In genomic region chr5:137733922-137734695, GRCh38 we compare ENCODE assay signal across 10 cellular contexts. TPM values are rescaled to one million over a fixed set of nuclear protein-coding genes. Genes with fewer than 3 reads are reported as not detected.
DNase-seq lines count a peak whose midpoint lies in the region; ATAC-seq and TF ChIP-seq lines count a peak whose summit lies in the region.
"Had no signal": no experiment of that assay in that cellular context is flagged by ENCODE, and none has a peak within 500 bp of the region (broad histone marks: within the 10 kb centered on the region; RNA-seq: fewer than 3 reads in every experiment).

No MANE protein-coding gene starts in this region.

- no peaks in the 10 kb centered on the region for H4K20me1 ChIP-seq in IMR-90 (ENCODE audit: insufficient read depth, low read length)

- H4K8ac ChIP-seq in IMR-90 (ENCODE audit: low read depth in 2 of 2, low read length in 2 of 2) = peak overlapping the region in 1 of 2 experiments; percentile 9; a peak in 2 of 4 replicates

- no peak overlapping the region for H3K27ac ChIP-seq in IMR-90 (ENCODE audit: insufficient read depth, low read length)
- H3K27ac ChIP-seq in testis = no peak overlapping the region

- no peak overlapping the region; the same call in 1 of the 2 replicates for H3K14ac ChIP-seq in IMR-90 (replicated peaks; ENCODE audit: low read depth, low read length)

- no peak overlapping the region for H2BK120ac ChIP-seq in IMR-90 (ENCODE audit: low read depth, low read length)

- no TSS peak for BruUV-seq in IMR-90 (replicated peaks; lab: Mats Ljungman, UMichigan)

- no peak overlapping the region for H2BK20ac ChIP-seq in IMR-90 (ENCODE audit: low read depth, low read length)

- no peaks in the 10 kb centered on the region; a peak in 1 of 4 replicates for H3K79me1 ChIP-seq in IMR-90 (ENCODE audit: low read depth in 1 of 2, low read length in 2 of 2)

- H2AK9ac ChIP-seq in IMR-90 (replicated peaks; ENCODE audit: low read depth, low read length, poor library complexity) = peak overlapping the region; percentile 16

- peak overlapping the region; percentile 79 for H3K4me2 ChIP-seq in IMR-90 (ENCODE audit: low read depth, low read length)

- no peak overlapping the region for H2AK5ac ChIP-seq in IMR-90 (ENCODE audit: low read depth, low read length)

- H3K4me3 ChIP-seq in IMR-90 (ENCODE audit: insufficient read depth, low read depth, low read length) (no peak overlapping the region), endocrine pancreas (ENCODE audit: control insufficient read depth, insufficient read depth, low read length) (peak overlapping the region; percentile 75), testis (no peak overlapping the region)

- H2BK15ac ChIP-seq in IMR-90 (ENCODE audit: low read depth, low read length) = no peak overlapping the region

- no peaks in the 10 kb centered on the region for H3K9me3 Mint-ChIP-seq in progenitor cell of endocrine pancreas (ENCODE audit: low read depth)

- H3K27me3 ChIP-seq in IMR-90 (ENCODE audit: control insufficient read depth, insufficient read depth, low read length) (no peaks in the 10 kb centered on the region), endocrine pancreas (ENCODE audit: control insufficient read depth, insufficient read depth, low read length) (no peaks in the 10 kb centered on the region), testis (no peaks in the 10 kb centered on the region)

- H3K18ac ChIP-seq in IMR-90 (ENCODE audit: low read depth, low read length) = no peak overlapping the region

- dilution Hi-C loops in IMR-90 (cut with HindIII; ENCODE audit: low sequenced_read_pairs, unreplicated experiment) = no loop called here

- whole genome bisulfite sequencing in IMR-90 (ENCODE audit: extremely low coverage in 2 of 2, insufficient read length in 1 of 2), 2 experiments = no CpG with 5 or more reads among the region's 4 CpGs
- 82 to 97% methylated on average over 3 to 4 of the region's 4 CpGs for WGBS in testis, 2 donors

- H3K27ac Mint-ChIP-seq in progenitor cell of endocrine pancreas = peak overlapping the region; percentile 50
- H3K27ac Mint-ChIP-seq: activated T-cell treated with anti-CD3 and anti-CD28 coated beads, Interleukin-2, amount 50 U/mL, for 24 hours; stimulated activated naive B cell treated with anti-CD40 and anti-IgM and Interleukin-4, amounts not matched to agents 10 μg/mL and 1 μg/mL and 100 μg/mL, for 72 hours had no signal

- H3K27me3 Mint-ChIP-seq in progenitor cell of endocrine pancreas = no peaks in the 10 kb centered on the region
- H3K27me3 Mint-ChIP-seq: activated T-cell treated with anti-CD3 and anti-CD28 coated beads, Interleukin-2, amount 50 U/mL, for 24 hours; stimulated activated naive B cell treated with anti-CD40 and anti-IgM and Interleukin-4, amounts not matched to agents 10 μg/mL and 1 μg/mL and 100 μg/mL, for 72 hours had no signal

- no peaks in the 10 kb centered on the region for H3K36me3 ChIP-seq in IMR-90 (ENCODE audit: control insufficient read depth, insufficient read depth, low read length)
- H3K36me3 ChIP-seq in endocrine pancreas (ENCODE audit: control insufficient read depth, insufficient read depth, low read length) = no peaks in the 10 kb centered on the region
- no peaks in the 10 kb centered on the region for H3K36me3 ChIP-seq in testis (ENCODE audit: low read depth, missing control alignments)

- no peak overlapping the region for H4K91ac ChIP-seq in IMR-90 (ENCODE audit: insufficient read depth, low read depth, low read length)

- in situ Hi-C loops in IMR-90 (cut with MboI; ENCODE audit: low sequenced_read_pairs) = loop anchor here (25.0 kb wide), 1 partner anchor 422 kb away; no protein-coding TSS in a partner anchor

- no peak overlapping the region for H2BK5ac ChIP-seq in IMR-90 (ENCODE audit: low read depth, low read length, poor library complexity, severe bottlenecking)

- TF ChIP-seq RAD21 in IMR-90 (IDR thresholded peaks at IDR 0.05; ENCODE audit: low read length) = no peak

- CTCF ChIA-PET in IMR-90 (lab: Yijun Ruan, JAX) = no interaction called here

- TF ChIP-seq POLR2A in IMR-90 (IDR thresholded peaks at IDR 0.05; ENCODE audit: low read depth, low read length) (no peak), testis (IDR thresholded peaks at IDR 0.05) (no peak)

- intact Hi-C loops in IMR-90 (cut with micrococcal nuclease) = no loop called here
- intact Hi-C loops in testis (cut with DNase I; ENCODE audit: low total_unique reads) = loop anchor here (10.0 kb wide), 1 partner anchor 99 kb away; no protein-coding TSS in a partner anchor

- DNase-seq in DMS53 treated with DMSO at 0.1 percent for 48 hours (lab: John Stamatoyannopoulos, UW; ENCODE audit: unreplicated experiment) = peak; percentile 74
- DNase-seq in IMR-90 = peak; percentile 47
- no peak for DNase-seq in progenitor cell of endocrine pancreas (ENCODE audit: low spot score, unreplicated experiment)
- no peak for DNase-seq in activated T-cell treated with anti-CD3 and anti-CD28 coated beads, Interleukin-2, amount 50 U/mL, for 1 hour
- DNase-seq in testis = no peak
- DNase-seq: Kasumi-1; stimulated activated naive B cell treated with anti-CD40 and anti-IgM and Interleukin-4, amounts not matched to agents 10 μg/mL and 1 μg/mL and 100 μg/mL, for 72 hours had no signal

- POLR2A ChIA-PET in IMR-90 (lab: Charles Lee; ENCODE audit: unreplicated experiment) = no interaction called here

- no peak overlapping the region for H3K9ac ChIP-seq in IMR-90 (ENCODE audit: low read depth, low read length)
- H3K9ac ChIP-seq in endocrine pancreas (ENCODE audit: control insufficient read depth, insufficient read depth, low read length) = no peak overlapping the region

- peak overlapping the region; percentile 58 for H2AFZ ChIP-seq in IMR-90 (replicated peaks; ENCODE audit: low read length, poor library complexity)

- H4K5ac ChIP-seq in IMR-90 (ENCODE audit: low read depth, low read length) = no peak overlapping the region

- no peak for ATAC-seq in IMR-90 (ENCODE audit: low read depth)
- no peak for ATAC-seq in HG02642 (IDR thresholded peaks at IDR 0.05; ENCODE audit: poor library complexity, unreplicated experiment)

- H3K9me3 ChIP-seq in IMR-90 (ENCODE audit: control insufficient read depth, insufficient read depth, low read length) = no peaks in the 10 kb centered on the region
- H3K9me3 ChIP-seq in endocrine pancreas (ENCODE audit: control insufficient read depth, low read length) = no peaks in the 10 kb centered on the region
- H3K9me3 ChIP-seq in testis = no peaks in the 10 kb centered on the region

- H3K4ac ChIP-seq in IMR-90 (ENCODE audit: low read depth, low read length) = no peak overlapping the region

- TF ChIP-seq CTCF in IMR-90 (conservative IDR thresholded peaks at IDR 0.05; ENCODE audit: low read depth, low read length) = no peak
- no peak for TF ChIP-seq CTCF in progenitor cell of endocrine pancreas (IDR thresholded peaks at IDR 0.05; ENCODE audit: unreplicated experiment)
- no peak for TF ChIP-seq CTCF in testis (IDR thresholded peaks at IDR 0.05)

- 0 out of 2 replicates have a peak overlapping the region, but pooled peaks have one; percentile 31 for H3K23ac ChIP-seq in IMR-90 (ENCODE audit: low read depth, low read length)

- no peaks in the 10 kb centered on the region; the same call in none of the 2 replicates for H3K4me1 ChIP-seq in IMR-90 (ENCODE audit: control insufficient read depth, insufficient read depth, low read length)
- H3K4me1 ChIP-seq in endocrine pancreas (ENCODE audit: control insufficient read depth, insufficient read depth, low read length) = peaks cover 35% of the 10 kb centered on the region
- peaks cover 15% of the 10 kb centered on the region for H3K4me1 ChIP-seq in testis

- no peak overlapping the region for H3K4me3 Mint-ChIP-seq in progenitor cell of endocrine pancreas (ENCODE audit: low read depth)
- H3K4me3 Mint-ChIP-seq: activated T-cell treated with anti-CD3 and anti-CD28 coated beads, Interleukin-2, amount 50 U/mL, for 24 hours; stimulated activated naive B cell treated with anti-CD40 and anti-IgM and Interleukin-4, amounts not matched to agents 10 μg/mL and 1 μg/mL and 100 μg/mL, for 72 hours had no signal

- H3K9me1 ChIP-seq in IMR-90 (ENCODE audit: insufficient read depth, low read length) = no peaks in the 10 kb centered on the region; the same call in 1 of the 2 replicates

- no peaks in the 10 kb centered on the region for H3K36me3 Mint-ChIP-seq in progenitor cell of endocrine pancreas (ENCODE audit: insufficient read depth)

- H3K56ac ChIP-seq in IMR-90 (ENCODE audit: extremely low read depth, insufficient read depth, low read length) = no peak overlapping the region

- H3K4me1 Mint-ChIP-seq in progenitor cell of endocrine pancreas (ENCODE audit: low read depth) = peaks cover 2% of the 10 kb centered on the region

TF ChIP-seq in IMR-90, 13 proteins besides CTCF, POLR2A, EP300 and RAD21:
- TF ChIP-seq CEBPB (IDR thresholded peaks at IDR 0.05; ENCODE audit: low read depth, low read length) (no peak), BHLHE40 (IDR thresholded peaks at IDR 0.05; ENCODE audit: low read depth, low read length) (no peak)

RNA-seq across cellular contexts. Expression of gene KLHL3, which starts 1.8 kb away (rescaled TPM):
- total RNA-seq in IMR-90 (2012; rRNA removed) (4.1 and 4.7 TPM in 2 replicates), progenitor cell of endocrine pancreas (32.1 and 34.7 TPM in 2 replicates), testis (10 to 100 TPM; 26.2 to 35.0 TPM)
- polyA plus RNA-seq in IMR-90 (2012; rRNA removed) (2.1 and 2.3 TPM in 2 replicates), testis (ENCODE audit: insufficient read depth, low read depth, low replicate concordance) (13.7 TPM)
- polyA plus RNA-seq in IMR-90 (2012; cell fraction: cytosol; rRNA removed) = 0.79 and 1.0 TPM in 2 replicates
- 8.1 and 16.6 TPM in 2 replicates for polyA plus RNA-seq in IMR-90 (2012; cell fraction: nucleus; rRNA removed; ENCODE audit: low replicate concordance)

RNA-seq across cellular contexts. Expression of gene HNRNPA0, which starts 20.1 kb away (rescaled TPM):
- total RNA-seq in IMR-90 (2012; rRNA removed) = 5.2 and 8.9 TPM in 2 replicates
- 12.2 and 12.9 TPM in 2 replicates for polyA plus RNA-seq in IMR-90 (2012; rRNA removed)
- 23.6 and 24.0 TPM in 2 replicates for polyA plus RNA-seq in IMR-90 (2012; cell fraction: cytosol; rRNA removed)
- polyA plus RNA-seq in IMR-90 (2012; cell fraction: nucleus; rRNA removed; ENCODE audit: low replicate concordance) = 8.7 and 9.1 TPM in 2 replicates
- total RNA-seq in progenitor cell of endocrine pancreas = 81.0 and 82.6 TPM in 2 replicates
- 10 to 100 TPM; 22.7 to 22.8 TPM for total RNA-seq in testis
- polyA plus RNA-seq in testis (ENCODE audit: insufficient read depth, low read depth, low replicate concordance) = 34.0 TPM

Comparison
In these comparisons a context has a peak if more than half of its experiments do, and no peak if none do; other contexts are left out.
1. DNase-seq: peak in DMS53 treated with DMSO at 0.1 percent for 48 hours (single experiment) and IMR-90 (single experiment); none in progenitor cell of endocrine pancreas (single experiment), activated T-cell treated with anti-CD3 and anti-CD28 coated beads, Interleukin-2, amount 50 U/mL, for 1 hour (single experiment) and testis (single experiment).